In genomic region chr4:60400599-60400998, GRCh38 we compare ENCODE assay signal across 25 cellular contexts.
"Had no signal": no experiment of that assay in that cellular context is flagged by ENCODE, and none has a peak within 500 bp of the region (broad histone marks: within the 10 kb centered on the region; RNA-seq: fewer than 3 reads in every experiment).

No MANE protein-coding gene starts in this region.

- H3K4me1 Mint-ChIP-seq: activated CD4-positive, alpha-beta T cell treated with anti-CD3 and anti-CD28 coated beads for 36 hours; activated CD4-positive, alpha-beta T cell treated with anti-CD3 and anti-CD28 coated beads, Interleukin-2, amount 10 ng/mL, durations not matched to agents 24 days and 14 days; activated naive CD4-positive, alpha-beta T cell treated with anti-CD3 and anti-CD28 coated beads, Interleukin-2, amount 10 ng/mL, durations not matched to agents 7 days and 5 days; activated naive CD8-positive, alpha-beta T cell treated with anti-CD3 and anti-CD28 coated beads, Interleukin-2, amount 10 ng/mL, durations not matched to agents 7 days and 5 days; brain had no signal

- H3K36me3 Mint-ChIP-seq: activated CD4-positive, alpha-beta memory T cell treated with anti-CD3 and anti-CD28 coated beads for 36 hours; activated naive CD4-positive, alpha-beta T cell treated with anti-CD3 and anti-CD28 coated beads, Interleukin-2, amount 10 ng/mL, durations not matched to agents 7 days and 5 days; activated naive CD4-positive, alpha-beta T cell treated with anti-CD3 and anti-CD28 coated beads, Interleukin-2, amount 50 U/mL, for 72 hours; activated naive CD8-positive, alpha-beta T cell treated with anti-CD3 and anti-CD28 coated beads, Interleukin-2, amount 10 ng/mL, durations not matched to agents 7 days and 5 days; brain had no signal

- H3K4me3 Mint-ChIP-seq: activated CD4-positive, alpha-beta memory T cell treated with anti-CD3 and anti-CD28 coated beads for 36 hours; activated CD4-positive, alpha-beta T cell treated with anti-CD3 and anti-CD28 coated beads for 36 hours; activated CD4-positive, alpha-beta T cell treated with anti-CD3 and anti-CD28 coated beads, Interleukin-2, amount 10 ng/mL, durations not matched to agents 24 days and 14 days; activated naive CD4-positive, alpha-beta T cell treated with anti-CD3 and anti-CD28 coated beads, Interleukin-2, amount 10 ng/mL, durations not matched to agents 7 days and 5 days; activated naive CD8-positive, alpha-beta T cell treated with anti-CD3 and anti-CD28 coated beads, Interleukin-2, amount 10 ng/mL, durations not matched to agents 7 days and 5 days; activated T-cell treated with anti-CD3 and anti-CD28 coated beads, Interleukin-2, amount 50 U/mL, for 24 hours; activated T-cell treated with anti-CD3 and anti-CD28 coated beads, Interleukin-2, amount 50 U/mL, for 72 hours; brain had no signal

- H3K4me3 ChIP-seq: ascending aorta, breast epithelium, cardiac muscle cell, colonic mucosa had no signal

- DNase-seq: activated CD4-positive, alpha-beta memory T cell treated with anti-CD3 and anti-CD28 coated beads for 36 hours; activated CD4-positive, alpha-beta T cell treated with anti-CD3 and anti-CD28 coated beads for 36 hours; activated CD4-positive, alpha-beta T cell treated with anti-CD3 and anti-CD28 coated beads, Interleukin-2, amount 10 ng/mL, durations not matched to agents 24 days and 14 days; activated CD4-positive, CD25-positive, alpha-beta regulatory T cell; activated CD4-positive, CD25-positive, alpha-beta regulatory T cell treated with anti-CD3 and anti-CD28 coated beads, Interleukin-2, amount 50 U/mL, for 72 hours; activated CD8-positive, alpha-beta memory T cell treated with anti-CD3 and anti-CD28 coated beads, Interleukin-2, amount 50 U/mL, for 48 hours; activated gamma-delta T cell; activated naive CD4-positive, alpha-beta T cell; activated naive CD4-positive, alpha-beta T cell treated with anti-CD3 and anti-CD28 coated beads, Interleukin-2, amount 10 ng/mL, durations not matched to agents 7 days and 5 days; activated naive CD8-positive, alpha-beta T cell treated with anti-CD3 and anti-CD28 coated beads, Interleukin-2, amount 10 ng/mL, durations not matched to agents 7 days and 5 days; activated T-cell treated with anti-CD3 and anti-CD28 coated beads for 4 hours; activated T-cell treated with anti-CD3 and anti-CD28 coated beads, Interleukin-2, amount 50 U/mL, for 24 hours; activated T-cell treated with anti-CD3 and anti-CD28 coated beads, Interleukin-2, amount 50 U/mL, for 72 hours; central memory CD4-positive, alpha-beta T cell; cerebellar nuclear complex; colonic mucosa; effector CD8-positive, alpha-beta T cell; foreskin fibroblast; head of caudate nucleus; T-helper 2 cell had no signal

- H3K27ac Mint-ChIP-seq: activated CD4-positive, alpha-beta memory T cell treated with anti-CD3 and anti-CD28 coated beads for 36 hours; activated CD4-positive, alpha-beta T cell treated with anti-CD3 and anti-CD28 coated beads for 36 hours; activated CD4-positive, alpha-beta T cell treated with anti-CD3 and anti-CD28 coated beads, Interleukin-2, amount 10 ng/mL, durations not matched to agents 24 days and 14 days; activated naive CD4-positive, alpha-beta T cell treated with anti-CD3 and anti-CD28 coated beads, Interleukin-2, amount 10 ng/mL, durations not matched to agents 7 days and 5 days; activated naive CD4-positive, alpha-beta T cell treated with anti-CD3 and anti-CD28 coated beads, Interleukin-2, amount 50 U/mL, for 72 hours; activated naive CD8-positive, alpha-beta T cell treated with anti-CD3 and anti-CD28 coated beads, Interleukin-2, amount 10 ng/mL, durations not matched to agents 7 days and 5 days; activated T-cell treated with anti-CD3 and anti-CD28 coated beads, Interleukin-2, amount 50 U/mL, for 24 hours; activated T-cell treated with anti-CD3 and anti-CD28 coated beads, Interleukin-2, amount 50 U/mL, for 72 hours; brain had no signal

- H3K9me3 Mint-ChIP-seq: brain had no signal

- ATAC-seq: activated CD4-positive, alpha-beta T cell treated with anti-CD3 and anti-CD28 coated beads for 36 hours; activated naive CD4-positive, alpha-beta T cell treated with anti-CD3 and anti-CD28 coated beads, Interleukin-2, amount 50 U/mL, for 72 hours; activated T-cell treated with anti-CD3 and anti-CD28 coated beads, Interleukin-2, amount 50 U/mL, for 72 hours had no signal

- H3K27me3 Mint-ChIP-seq: activated CD4-positive, alpha-beta memory T cell treated with anti-CD3 and anti-CD28 coated beads for 36 hours; activated CD4-positive, alpha-beta T cell treated with anti-CD3 and anti-CD28 coated beads for 36 hours; activated CD4-positive, alpha-beta T cell treated with anti-CD3 and anti-CD28 coated beads, Interleukin-2, amount 10 ng/mL, durations not matched to agents 24 days and 14 days; activated naive CD4-positive, alpha-beta T cell treated with anti-CD3 and anti-CD28 coated beads, Interleukin-2, amount 10 ng/mL, durations not matched to agents 7 days and 5 days; activated naive CD8-positive, alpha-beta T cell treated with anti-CD3 and anti-CD28 coated beads, Interleukin-2, amount 10 ng/mL, durations not matched to agents 7 days and 5 days; activated T-cell treated with anti-CD3 and anti-CD28 coated beads, Interleukin-2, amount 50 U/mL, for 24 hours; brain had no signal
